Comparison of ENCODE assay signal across 8 cellular contexts in the genomic region with DNA sequence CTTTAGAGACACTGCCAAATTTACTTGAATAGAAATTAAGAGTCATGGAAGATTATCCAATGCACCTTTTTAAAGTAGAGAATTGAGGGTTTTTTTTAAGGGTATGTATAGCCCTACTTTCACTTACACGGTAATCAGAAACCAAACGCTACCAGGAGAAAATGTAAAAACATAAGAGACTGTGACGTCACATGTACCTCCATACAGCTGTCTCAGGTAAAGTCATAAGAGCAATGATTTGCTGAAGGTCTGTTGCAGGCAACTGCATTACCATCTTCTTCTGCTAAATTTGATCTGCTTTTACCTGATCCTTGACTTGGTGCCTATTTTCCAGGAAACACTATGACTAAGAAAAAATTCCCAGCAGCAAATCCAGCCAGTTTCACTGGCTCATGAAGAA.
"Had no signal": no experiment of that assay in that cellular context is flagged by ENCODE, and none has a peak within 500 bp of the region (broad histone marks: within the 10 kb centered on the region; RNA-seq: fewer than 3 reads in every experiment).

No MANE protein-coding gene starts in this region.

- FAIRE-seq: G401.6, GM12878, GM12891, GM12892, GM18507, GM19239 had no signal

- DNase-seq: GDM1, GF-D8 had no signal

- ATAC-seq: GM12878 had no signal

- H3K4me3 ChIP-seq: GM12878 had no signal
